8 cellular contexts compared by ENCODE assay signal in genomic region chr1:66282343-66282852, GRCh38.
DNase-seq lines count a peak whose midpoint lies in the region; ATAC-seq, FAIRE-seq and TF ChIP-seq lines count a peak whose summit lies in the region.

No MANE protein-coding gene starts in this region.

- peak; percentile 93 to 96 for ATAC-seq in naive thymus-derived CD8-positive, alpha-beta T cell

- H3K27ac Mint-ChIP-seq in astrocyte (ENCODE audit: unreplicated experiment): peak overlapping the region; percentile 29
- peak overlapping the region; percentile 66 to 87 (median 77) for H3K27ac Mint-ChIP-seq in naive thymus-derived CD8-positive, alpha-beta T cell

- H4K20me1 ChIP-seq in astrocyte (ENCODE audit: insufficient read depth, low read length): no peaks in the 10 kb centered on the region

- H3K4me2 ChIP-seq in astrocyte (ENCODE audit: low read length): peak overlapping the region; percentile 14

- peak overlapping the region; percentile 23 for H3K27ac ChIP-seq in astrocyte (ENCODE audit: low read depth, low read length)

- H3K4me3 ChIP-seq in HFF-Myc (replicated peaks; ENCODE audit: low read depth, low read length) (no peak overlapping the region), astrocyte (ENCODE audit: insufficient read depth, low read depth, low read length) (no peak overlapping the region)

- H3K9me3 ChIP-seq in astrocyte (ENCODE audit: insufficient read depth, low read depth, low read length): no peaks in the 10 kb centered on the region

- H3K4me3 Mint-ChIP-seq in astrocyte (ENCODE audit: unreplicated experiment): no peak overlapping the region
- H3K4me3 Mint-ChIP-seq in naive thymus-derived CD8-positive, alpha-beta T cell: peak overlapping the region in 5 of 10 donors; percentile 12 to 48 (median 34)

- no peaks in the 10 kb centered on the region for H3K27me3 ChIP-seq in astrocyte (ENCODE audit: insufficient read depth, low read length)

- DNase-seq in GM13977 (ENCODE audit: low spot score) (peak; percentile 50), HFF-Myc (ENCODE audit: extremely low read depth, low read depth) (no peak), RKO (ENCODE audit: low spot score) (peak; percentile 39), astrocyte (ENCODE audit: low read depth) (peak; percentile 92), NCI-H1436 treated with DMSO at 0.1 percent for 48 hours (lab: John Stamatoyannopoulos, UW) (no peak), NCI-H1694 treated with DMSO at 0.1 percent for 48 hours (lab: John Stamatoyannopoulos, UW) (no peak), NCI-H1930 (lab: John Stamatoyannopoulos, UW) (no peak)
- peak in 9 of 10 donors; percentile 36 to 80 (median 51) for DNase-seq in naive thymus-derived CD8-positive, alpha-beta T cell

- in situ Hi-C loops in GM13977 (cut with MboI; ENCODE audit: low pct_unique_long_range_greater_than_20kb, low sequenced_read_pairs, unreplicated experiment): no loop called here

- H3K9ac ChIP-seq in astrocyte (ENCODE audit: low read length): no peak overlapping the region

- POLR2A ChIA-PET in naive thymus-derived CD8-positive, alpha-beta T cell (lab: Charles Lee): interaction anchor here (0.6 to 2.2 kb wide), 9 partner anchors 13 to 164 kb away, joined by 3 to 11 read pairs (median 3); no protein-coding TSS in a partner anchor

- no peaks in the 10 kb centered on the region for H3K79me2 ChIP-seq in astrocyte (ENCODE audit: insufficient read depth, low read length)

- no peaks in the 10 kb centered on the region for H3K36me3 ChIP-seq in astrocyte (ENCODE audit: insufficient read depth, low read length)

- peak overlapping the region; percentile 11 for H2AFZ ChIP-seq in astrocyte (ENCODE audit: low read depth, low read length)

- peaks cover 19% of the 10 kb centered on the region for H3K4me1 Mint-ChIP-seq in astrocyte (ENCODE audit: low read depth, unreplicated experiment)
- H3K4me1 Mint-ChIP-seq in naive thymus-derived CD8-positive, alpha-beta T cell: peaks cover 42 to 90% (median 83%) of the 10 kb centered on the region in 4 donors

- H3K9me3 Mint-ChIP-seq in astrocyte (ENCODE audit: unreplicated experiment): no peaks in the 10 kb centered on the region
- no peaks in the 10 kb centered on the region for H3K9me3 Mint-ChIP-seq in naive thymus-derived CD8-positive, alpha-beta T cell

- TF ChIP-seq CTCF in GM13977 (IDR thresholded peaks at IDR 0.05; ENCODE audit: extremely low read depth, insufficient read depth, missing control alignments) (peak; percentile 30), HFF-Myc (IDR thresholded peaks at IDR 0.05; ENCODE audit: low read depth, low read length, missing control alignments) (peak; percentile 21), astrocyte (IDR thresholded peaks at IDR 0.05; ENCODE audit: insufficient read depth, low read depth, low read length) (no peak)

- no peaks in the 10 kb centered on the region for H3K36me3 Mint-ChIP-seq in astrocyte (ENCODE audit: low read depth, unreplicated experiment)
- H3K36me3 Mint-ChIP-seq in naive thymus-derived CD8-positive, alpha-beta T cell: no peaks in the 10 kb centered on the region

- H3K27me3 Mint-ChIP-seq in astrocyte (ENCODE audit: low read depth, unreplicated experiment): no peaks in the 10 kb centered on the region
- no peaks in the 10 kb centered on the region for H3K27me3 Mint-ChIP-seq in naive thymus-derived CD8-positive, alpha-beta T cell

- H3K4me1 ChIP-seq in astrocyte (ENCODE audit: insufficient read depth, low read length): peaks cover 8% of the 10 kb centered on the region

- no peak for FAIRE-seq in astrocyte (lab: Jason Lieb, UNC)

Comparison
In these comparisons a context has a peak if more than half of its experiments do, and no peak if none do; other contexts are left out.
1. DNase-seq: peak in GM13977 (single experiment), RKO (single experiment), astrocyte (single experiment) and naive thymus-derived CD8-positive, alpha-beta T cell (9 of 10); none in HFF-Myc (single experiment), NCI-H1436 treated with DMSO at 0.1 percent for 48 hours (single experiment), NCI-H1694 treated with DMSO at 0.1 percent for 48 hours (single experiment) and NCI-H1930 (0 of 2).